8 cellular contexts compared by ENCODE assay signal in genomic region chr1:78333426-78334012, GRCh38.
DNase-seq lines count a peak whose midpoint lies in the region; ATAC-seq and TF ChIP-seq lines count a peak whose summit lies in the region.

No MANE protein-coding gene starts in this region.

- no peak overlapping the region for H3K27ac Mint-ChIP-seq in natural killer cell

- peaks cover 9% of the 10 kb centered on the region in 2 donors for H3K9me3 Mint-ChIP-seq in natural killer cell

- peak; percentile 89 for ATAC-seq in HG02798 (IDR thresholded peaks at IDR 0.05; ENCODE audit: poor library complexity, unreplicated experiment)
- no peak for ATAC-seq in natural killer cell

- no peak overlapping the region for H3K4me2 ChIP-seq in OCI-LY1 (ENCODE audit: low read length)

- intact Hi-C loops in testis (cut with DNase I; ENCODE audit: low total_unique reads) (no loop called here), natural killer cell (cut with micrococcal nuclease) (no loop called here)

- no peaks in the 10 kb centered on the region for H3K4me1 Mint-ChIP-seq in natural killer cell

- H3K27ac ChIP-seq in OCI-LY1 (ENCODE audit: low read depth, low read length, poor library complexity, severe bottlenecking) = no peak overlapping the region
- no peak overlapping the region for H3K27ac ChIP-seq in testis

- 6 to 18% methylated on average over 5 of the region's 5 CpGs for WGBS in testis, 2 donors

- no peaks in the 10 kb centered on the region for H3K4me1 ChIP-seq in OCI-LY1 (ENCODE audit: insufficient read depth, low read length, severe bottlenecking)
- H3K4me1 ChIP-seq in testis = no peaks in the 10 kb centered on the region

- TF ChIP-seq CTCF in OCI-LY1 (IDR thresholded peaks at IDR 0.05; ENCODE audit: low read length) = peak; percentile 83
- peak; percentile 93 for TF ChIP-seq CTCF in fibroblast of villous mesenchyme (IDR thresholded peaks at IDR 0.05; ENCODE audit: insufficient read depth, low read depth, low read length)
- TF ChIP-seq CTCF in testis (IDR thresholded peaks at IDR 0.05) = peak; percentile 17 to 71 (median 63)
- no peak for TF ChIP-seq CTCF in natural killer cell (IDR thresholded peaks at IDR 0.05)

- peak; percentile 1 for DNase-seq in SKM-1 (lab: John Stamatoyannopoulos, UW; ENCODE audit: unreplicated experiment)
- no peak for DNase-seq in SKM-1 treated with dmso at 0.1 percent for 144 hours (lab: John Stamatoyannopoulos, UW; ENCODE audit: unreplicated experiment)
- peak; percentile 67 for DNase-seq in fibroblast of villous mesenchyme (ENCODE audit: low read depth)
- DNase-seq in testis = peak; percentile 21
- DNase-seq in natural killer cell = no peak
- no peak for DNase-seq in activated naive CD4-positive, alpha-beta T cell treated with anti-CD3 and anti-CD28 coated beads, Interleukin-2, amount 50 U/mL, for 16 hours

- H3K9me3 ChIP-seq in OCI-LY1 (ENCODE audit: low read length) = no peaks in the 10 kb centered on the region
- no peaks in the 10 kb centered on the region for H3K9me3 ChIP-seq in testis

- TF ChIP-seq POLR2A in testis (IDR thresholded peaks at IDR 0.05) = no peak

- H3K36me3 ChIP-seq in OCI-LY1 (ENCODE audit: insufficient read depth, low read length) = no peaks in the 10 kb centered on the region
- H3K36me3 ChIP-seq in testis (ENCODE audit: low read depth, missing control alignments) = no peaks in the 10 kb centered on the region

- no peaks in the 10 kb centered on the region for H3F3A ChIP-seq in OCI-LY1 (ENCODE audit: insufficient read depth, low read length)

- no peak overlapping the region for H2AFZ ChIP-seq in OCI-LY1 (ENCODE audit: low read length)

- H3K4me3 Mint-ChIP-seq in natural killer cell = no peak overlapping the region

- H3K4me3 ChIP-seq in OCI-LY1 (ENCODE audit: low read depth, low read length, poor library complexity, severe bottlenecking) (no peak overlapping the region), fibroblast of villous mesenchyme (ENCODE audit: low read depth, low read length) (no peak overlapping the region), testis (no peak overlapping the region)

- H3K27me3 Mint-ChIP-seq in natural killer cell (ENCODE audit: low read depth in 2 of 2) = no peaks in the 10 kb centered on the region

- no peaks in the 10 kb centered on the region for H3K9me2 ChIP-seq in OCI-LY1 (ENCODE audit: low read depth, low read length)

- H3K79me2 ChIP-seq in OCI-LY1 (ENCODE audit: insufficient read depth, low read length) = no peaks in the 10 kb centered on the region

- no peak overlapping the region for H3K9ac ChIP-seq in OCI-LY1 (ENCODE audit: low read length)

- H3K27me3 ChIP-seq in OCI-LY1 (ENCODE audit: insufficient read depth, low read length) = no peaks in the 10 kb centered on the region
- no peaks in the 10 kb centered on the region for H3K27me3 ChIP-seq in testis

- H3K36me3 Mint-ChIP-seq in natural killer cell = no peaks in the 10 kb centered on the region

- H4K20me1 ChIP-seq in OCI-LY1 (ENCODE audit: insufficient read depth, low read length) = no peaks in the 10 kb centered on the region

Comparison
In these comparisons a context has a peak if more than half of its experiments do, and no peak if none do; other contexts are left out.
1. DNase-seq: peak in SKM-1 (single experiment), fibroblast of villous mesenchyme (single experiment) and testis (single experiment); none in SKM-1 treated with dmso at 0.1 percent for 144 hours (single experiment), natural killer cell (single experiment) and activated naive CD4-positive, alpha-beta T cell treated with anti-CD3 and anti-CD28 coated beads, Interleukin-2, amount 50 U/mL, for 16 hours (single experiment).